ENCODE assay signal across 2 cellular contexts in genomic region chr11:5324197-5324596, GRCh38.
TF ChIP-seq lines count a peak whose summit lies in the region.

A gene with protein sequence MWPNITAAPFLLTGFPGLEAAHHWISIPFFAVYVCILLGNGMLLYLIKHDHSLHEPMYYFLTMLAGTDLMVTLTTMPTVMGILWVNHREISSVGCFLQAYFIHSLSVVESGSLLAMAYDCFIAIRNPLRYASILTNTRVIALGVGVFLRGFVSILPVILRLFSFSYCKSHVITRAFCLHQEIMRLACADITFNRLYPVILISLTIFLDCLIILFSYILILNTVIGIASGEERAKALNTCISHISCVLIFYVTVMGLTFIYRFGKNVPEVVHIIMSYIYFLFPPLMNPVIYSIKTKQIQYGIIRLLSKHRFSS (minus strand): TSS chr11:5324297. CDS start chr11:5324297, 0 bp downstream.

TF ChIP-seq in GM23338, 12 proteins besides CTCF, POLR2A, EP300 and RAD21 (continues in another document):
- TF ChIP-seq EZH2 (IDR thresholded peaks at IDR 0.05; ENCODE audit: low read depth, unreplicated experiment) (no peak), ZNF462 (CRISPR knock-in tag; IDR thresholded peaks at IDR 0.05) (no peak), ETS1 (IDR thresholded peaks at IDR 0.05) (no peak), CREB1 (CRISPR knock-in tag; IDR thresholded peaks at IDR 0.05; ENCODE audit: low read depth) (no peak), EZH2phosphoT487 (IDR thresholded peaks at IDR 0.05; ENCODE audit: unreplicated experiment) (no peak), NANOG (IDR thresholded peaks at IDR 0.05; ENCODE audit: borderline replicate concordance) (no peak), POLR2AphosphoS5 (IDR thresholded peaks at IDR 0.05; ENCODE audit: low read depth) (no peak), ZNF114 (CRISPR knock-in tag; IDR thresholded peaks at IDR 0.05) (no peak), STAT1 (IDR thresholded peaks at IDR 0.05; ENCODE audit: unreplicated experiment) (no peak), REST (IDR thresholded peaks at IDR 0.05; ENCODE audit: unreplicated experiment) (no peak), ZNF331 (CRISPR knock-in tag; IDR thresholded peaks at IDR 0.05; ENCODE audit: low read depth) (no peak)

TF ChIP-seq in IMR-90, 13 proteins besides CTCF, POLR2A, EP300 and RAD21:
- TF ChIP-seq MAFK (IDR thresholded peaks at IDR 0.05; ENCODE audit: low read depth, low read length) (no peak), CEBPB (IDR thresholded peaks at IDR 0.05; ENCODE audit: low read depth, low read length) (no peak), FOS (IDR thresholded peaks at IDR 0.05; ENCODE audit: low read depth, low read length) (no peak), CHD1 (IDR thresholded peaks at IDR 0.05; ENCODE audit: low read depth, low read length) (no peak), MAZ (IDR thresholded peaks at IDR 0.05; ENCODE audit: borderline replicate concordance, low read depth, low read length) (no peak), SMC3 (IDR thresholded peaks at IDR 0.05; ENCODE audit: low read depth, low read length) (no peak), BHLHE40 (IDR thresholded peaks at IDR 0.05; ENCODE audit: low read depth, low read length) (no peak), RCOR1 (IDR thresholded peaks at IDR 0.05; ENCODE audit: insufficient replicate concordance, low read length) (no peak), RFX5 (IDR thresholded peaks at IDR 0.05; ENCODE audit: low read depth, low read length) (no peak), NFE2L2 (IDR thresholded peaks at IDR 0.05; ENCODE audit: low read depth, low read length) (no peak), USF2 (IDR thresholded peaks at IDR 0.05; ENCODE audit: low read depth, low read length) (no peak), MXI1 (IDR thresholded peaks at IDR 0.05; ENCODE audit: borderline replicate concordance, low read depth, low read length) (no peak)
- TF ChIP-seq, protein P1, sequence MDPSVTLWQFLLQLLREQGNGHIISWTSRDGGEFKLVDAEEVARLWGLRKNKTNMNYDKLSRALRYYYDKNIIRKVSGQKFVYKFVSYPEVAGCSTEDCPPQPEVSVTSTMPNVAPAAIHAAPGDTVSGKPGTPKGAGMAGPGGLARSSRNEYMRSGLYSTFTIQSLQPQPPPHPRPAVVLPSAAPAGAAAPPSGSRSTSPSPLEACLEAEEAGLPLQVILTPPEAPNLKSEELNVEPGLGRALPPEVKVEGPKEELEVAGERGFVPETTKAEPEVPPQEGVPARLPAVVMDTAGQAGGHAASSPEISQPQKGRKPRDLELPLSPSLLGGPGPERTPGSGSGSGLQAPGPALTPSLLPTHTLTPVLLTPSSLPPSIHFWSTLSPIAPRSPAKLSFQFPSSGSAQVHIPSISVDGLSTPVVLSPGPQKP (IDR thresholded peaks at IDR 0.05; ENCODE audit: borderline replicate concordance, low read depth, low read length) = no peak
